In genomic region chr11:60912851-60913550, GRCh38 we compare ENCODE assay signal across 8 cellular contexts. TPM values are rescaled to one million over a fixed set of nuclear protein-coding genes. Genes with fewer than 3 reads are reported as not detected.
A peak's percentile ranks its signal among the peaks of the same experiment; 100 is the strongest.
DNase-seq lines count a peak whose midpoint lies in the region; ATAC-seq and TF ChIP-seq lines count a peak whose summit lies in the region.

No MANE protein-coding gene starts in this region.

- no peaks in the 10 kb centered on the region for H3K9me2 ChIP-seq in PC-3 (replicated peaks; ENCODE audit: low read length)

- intact Hi-C loops in CD4-positive, alpha-beta memory T cell (cut with micrococcal nuclease): no loop called here
- intact Hi-C loops in PC-3 (cut with micrococcal nuclease): no loop called here

- TF ChIP-seq CTCF in PC-3 (conservative IDR thresholded peaks at IDR 0.05; ENCODE audit: low read depth, low read length): no peak
- no peak for TF ChIP-seq CTCF in endodermal cell (conservative IDR thresholded peaks at IDR 0.05)
- no peak for TF ChIP-seq CTCF in osteoblast (IDR thresholded peaks at IDR 0.05; ENCODE audit: extremely low read depth, low read depth, low read length)

- 84 to 93% methylated on average over 19 to 22 of the region's 22 CpGs for WGBS in endodermal cell (ENCODE audit: insufficient coverage in 1 of 2, insufficient read length in 1 of 2), 2 experiments

- H3K9me3 ChIP-seq in CD4-positive, alpha-beta memory T cell (ENCODE audit: control insufficient read depth in 1 of 2, low read length in 2 of 2): no peaks in the 10 kb centered on the region
- no peaks in the 10 kb centered on the region for H3K9me3 ChIP-seq in PC-3 (ENCODE audit: low read length)
- H3K9me3 ChIP-seq in endodermal cell (ENCODE audit: control insufficient read depth, low read length): no peaks in the 10 kb centered on the region
- H3K9me3 ChIP-seq in osteoblast (ENCODE audit: low read depth, low read length): no peaks in the 10 kb centered on the region

- H3K36me3 ChIP-seq in CD4-positive, alpha-beta memory T cell (ENCODE audit: insufficient read depth, low read length): no peaks in the 10 kb centered on the region
- H3K36me3 ChIP-seq in PC-3 (ENCODE audit: low read depth, low read length) (peaks cover 2% of the 10 kb centered on the region; the same call in 1 of the 2 replicates), endodermal cell (ENCODE audit: control insufficient read depth, insufficient read depth, low read length) (no peaks in the 10 kb centered on the region), osteoblast (ENCODE audit: insufficient read depth, low read length) (no peaks in the 10 kb centered on the region)

- peak overlapping the region in 7 of 8 donors; percentile 56 to 100 (median 98) for H3K4me3 Mint-ChIP-seq in CD4-positive, alpha-beta memory T cell
- H3K4me3 Mint-ChIP-seq in endodermal cell: peak overlapping the region; percentile 84

- H3K4me1 ChIP-seq in CD4-positive, alpha-beta memory T cell (ENCODE audit: insufficient read depth, low read length): peaks cover 47% of the 10 kb centered on the region
- H3K4me1 ChIP-seq in PC-3 (ENCODE audit: insufficient read depth, low read length) (peaks cover 23% of the 10 kb centered on the region), endodermal cell (ENCODE audit: control insufficient read depth, insufficient read depth, low read length) (peaks cover 12% of the 10 kb centered on the region), osteoblast (ENCODE audit: insufficient read depth, low read length) (peaks cover 17% of the 10 kb centered on the region)

- H4K20me1 ChIP-seq in PC-3 (ENCODE audit: low read length): no peaks in the 10 kb centered on the region
- H4K20me1 ChIP-seq in osteoblast (ENCODE audit: insufficient read depth, low read length): peaks cover 3% of the 10 kb centered on the region

- POLR2A ChIA-PET in CD4-positive, alpha-beta memory T cell (lab: Charles Lee; ENCODE audit: partially characterized antibody): interaction anchor here (0.6 to 4.8 kb wide), 27 partner anchors 10 to 1055 kb away, joined by 3 to 111 read pairs (median 5); partner anchors contain the start of genes CD5, CD6, CPSF7 and CYB561A3
- POLR2A ChIA-PET in PC-3 (lab: Charles Lee; ENCODE audit: unreplicated experiment): interaction anchor here (0.7 kb wide), 1 partner anchor 1928 kb away, joined by 8 read pairs; no protein-coding TSS in a partner anchor

- H3K4me1 Mint-ChIP-seq in CD4-positive, alpha-beta memory T cell: peaks cover 31 to 73% (median 44%) of the 10 kb centered on the region in 4 donors
- peaks cover 33% of the 10 kb centered on the region for H3K4me1 Mint-ChIP-seq in endodermal cell

- H3K9me3 Mint-ChIP-seq in CD4-positive, alpha-beta memory T cell: no peaks in the 10 kb centered on the region
- H3K9me3 Mint-ChIP-seq in endodermal cell: no peaks in the 10 kb centered on the region

- ATAC-seq in PC-3 (no peak), GM19035 (IDR thresholded peaks at IDR 0.05; ENCODE audit: unreplicated experiment) (no peak)

- H3K27me3 ChIP-seq in CD4-positive, alpha-beta memory T cell (ENCODE audit: insufficient read depth, low read length): no peaks in the 10 kb centered on the region
- H3K27me3 ChIP-seq in PC-3 (ENCODE audit: low read length) (no peaks in the 10 kb centered on the region), endodermal cell (ENCODE audit: control insufficient read depth, insufficient read depth, low read length, poor library complexity, severe bottlenecking) (peaks cover 21% of the 10 kb centered on the region), osteoblast (ENCODE audit: insufficient read depth, low read length) (peaks cover 18% of the 10 kb centered on the region)

- H3K9ac ChIP-seq in PC-3 (ENCODE audit: low read length) (peak overlapping the region; percentile 89), endodermal cell (ENCODE audit: extremely low read depth, low read length, poor library complexity, severe bottlenecking) (no peak overlapping the region)

- peaks cover 3 to 19% of the 10 kb centered on the region in 2 donors for H3K36me3 Mint-ChIP-seq in CD4-positive, alpha-beta memory T cell
- no peaks in the 10 kb centered on the region for H3K36me3 Mint-ChIP-seq in endodermal cell (ENCODE audit: low read depth)

- H3K79me2 ChIP-seq in PC-3 (ENCODE audit: low read length) (peaks cover 41% of the 10 kb centered on the region), osteoblast (ENCODE audit: insufficient read depth, low read length) (peaks cover 21% of the 10 kb centered on the region)

- peak overlapping the region; percentile 79 to 96 for H3K4me3 ChIP-seq in CD4-positive, alpha-beta memory T cell (ENCODE audit: low read length in 2 of 2)
- H3K4me3 ChIP-seq in PC-3 (ENCODE audit: low read length) (peak overlapping the region; percentile 73), endodermal cell (ENCODE audit: low read length) (peak overlapping the region; percentile 92), osteoblast (ENCODE audit: insufficient read depth, low read length) (peak overlapping the region; percentile 89)

- H3K4me2 ChIP-seq in PC-3 (ENCODE audit: low read length): peak overlapping the region; percentile 93
- H3K4me2 ChIP-seq in osteoblast (ENCODE audit: insufficient read depth, low read length): peak overlapping the region; percentile 99

- H3K27me3 Mint-ChIP-seq in CD4-positive, alpha-beta memory T cell: no peaks in the 10 kb centered on the region
- H3K27me3 Mint-ChIP-seq in endodermal cell (ENCODE audit: insufficient read depth): peaks cover 45% of the 10 kb centered on the region

- DNase-seq in CD4-positive, alpha-beta memory T cell: no peak
- no peak for DNase-seq in PC-3
- DNase-seq in endodermal cell: no peak
- DNase-seq in osteoblast (ENCODE audit: insufficient read length, low spot score, missing footprints): no peak
- no peak for DNase-seq in ureter (ENCODE audit: low spot score)
- no peak for DNase-seq in COLO829 (ENCODE audit: low spot score)
- no peak for DNase-seq in NOMO-1 (lab: John Stamatoyannopoulos, UW; ENCODE audit: unreplicated experiment in 2 of 2)

- peak overlapping the region; percentile 87 to 99 (median 97) for H3K27ac Mint-ChIP-seq in CD4-positive, alpha-beta memory T cell
- H3K27ac Mint-ChIP-seq in endodermal cell: no peak overlapping the region

- H2AFZ ChIP-seq in PC-3 (ENCODE audit: low read length) (peak overlapping the region; percentile 97), osteoblast (ENCODE audit: low read length) (peak overlapping the region; percentile 99)

- no TSS peak for BruUV-seq in PC-3 (replicated peaks; lab: Mats Ljungman, UMichigan)

- peaks cover 7% of the 10 kb centered on the region for H3F3A ChIP-seq in PC-3 (ENCODE audit: low read length, unreplicated experiment)

- CTCF ChIA-PET in CD4-positive, alpha-beta memory T cell (lab: Charles Lee; ENCODE audit: partially characterized antibody): interaction anchor here (0.7 to 5.2 kb wide), 13 partner anchors 10 to 423 kb away, joined by 3 to 117 read pairs (median 3); partner anchors contain the start of gene PRPF19
- CTCF ChIA-PET in PC-3 (lab: Charles Lee): interaction anchor here (1.3 to 1.9 kb wide), 2 partner anchors 14 to 217 kb away, joined by 3 to 13 read pairs; no protein-coding TSS in a partner anchor

- H3K27ac ChIP-seq in CD4-positive, alpha-beta memory T cell (ENCODE audit: low read depth, low read length): peak overlapping the region; percentile 96
- no peak overlapping the region for H3K27ac ChIP-seq in PC-3 (ENCODE audit: low read length)
- peak overlapping the region; percentile 81 for H3K27ac ChIP-seq in endodermal cell (ENCODE audit: low read depth, low read length)
- peak overlapping the region; percentile 94 for H3K27ac ChIP-seq in osteoblast (ENCODE audit: low read depth, low read length)

RNA-seq across cellular contexts. Expression of gene TMEM109, which starts 1.0 kb away (rescaled TPM):
- 10 to 100 TPM; 66.9 to 68.0 TPM for total RNA-seq in CD4-positive, alpha-beta memory T cell
- 100 to 1,000 TPM; 195 to 333 TPM for polyA plus RNA-seq in CD4-positive, alpha-beta memory T cell
- total RNA-seq in PC-3 (2014; rRNA removed): 165 and 202 TPM in 2 replicates
- 10 to 100 TPM; 41.4 to 56.8 TPM for total RNA-seq in endodermal cell
- 57.8 TPM for polyA plus RNA-seq in endodermal cell (2013, experiment 1 of 2)
- polyA plus RNA-seq in endodermal cell (2013, experiment 2 of 2): 55.8 TPM
- total RNA-seq in osteoblast: 36.6 and 38.6 TPM in 2 replicates
- 86.8 TPM for total RNA-seq in ureter

RNA-seq across cellular contexts. Expression of gene PRPF19, which starts 6.6 kb away (rescaled TPM):
- 10 to 100 TPM; 97.4 to 99.2 TPM for total RNA-seq in CD4-positive, alpha-beta memory T cell
- polyA plus RNA-seq in CD4-positive, alpha-beta memory T cell: 10 to 100 TPM; 10.8 to 17.1 TPM
- total RNA-seq in PC-3 (2014; rRNA removed) (165 and 177 TPM in 2 replicates), endodermal cell (100 to 1,000 TPM; 106 to 109 TPM), osteoblast (39.8 and 46.0 TPM in 2 replicates), ureter (113 TPM)
- polyA plus RNA-seq in endodermal cell (2013, experiment 1 of 2): 106 TPM
- 102 TPM for polyA plus RNA-seq in endodermal cell (2013, experiment 2 of 2)

RNA-seq across cellular contexts. Expression of gene TMEM132A, which starts 11.3 kb away (rescaled TPM):
- under 1 TPM; 0.78 to 0.93 TPM for total RNA-seq in CD4-positive, alpha-beta memory T cell
- not detected for polyA plus RNA-seq in CD4-positive, alpha-beta memory T cell
- 84.2 and 88.1 TPM in 2 replicates for total RNA-seq in PC-3 (2014; rRNA removed)
- total RNA-seq in endodermal cell: 100 to 1,000 TPM; 135 to 140 TPM
- polyA plus RNA-seq in endodermal cell (2013, experiment 1 of 2): 230 TPM
- 208 TPM for polyA plus RNA-seq in endodermal cell (2013, experiment 2 of 2)
- 12.1 and 19.5 TPM in 2 replicates for total RNA-seq in osteoblast
- total RNA-seq in ureter: 8.0 TPM

RNA-seq across cellular contexts. Expression of gene SLC15A3, which starts 39.0 kb away (rescaled TPM):
- 1 to 10 TPM; 4.6 to 5.4 TPM for total RNA-seq in CD4-positive, alpha-beta memory T cell
- under 1 TPM in 1 of 2 donors, not detected in 1; 0.29 TPM for polyA plus RNA-seq in CD4-positive, alpha-beta memory T cell
- total RNA-seq in PC-3 (2014; rRNA removed) (not detected in 2 replicates), endodermal cell (1 to 10 TPM; 1.4 to 1.6 TPM), osteoblast (10.9 and 13.0 TPM in 2 replicates), ureter (32.3 TPM)
- polyA plus RNA-seq in endodermal cell (2013, experiment 1 of 2): 10.8 TPM
- 8.9 TPM for polyA plus RNA-seq in endodermal cell (2013, experiment 2 of 2)

RNA-seq across cellular contexts. Expression of gene ZP1, which starts 45.7 kb away (rescaled TPM):
- under 1 TPM; 0.33 to 0.41 TPM for total RNA-seq in CD4-positive, alpha-beta memory T cell
- polyA plus RNA-seq in CD4-positive, alpha-beta memory T cell: under 1 TPM in 1 of 2 donors, not detected in 1; 0.50 TPM
- total RNA-seq in PC-3 (2014; rRNA removed): not detected in 2 replicates
- total RNA-seq in endodermal cell: not detected
- not detected for polyA plus RNA-seq in endodermal cell (2013, experiment 1 of 2)
- polyA plus RNA-seq in endodermal cell (2013, experiment 2 of 2): not detected
- under 0.01 and 0.36 TPM in 2 replicates for total RNA-seq in osteoblast
- total RNA-seq in ureter: not detected
